ENCODE assay signal across 21 cellular contexts in genomic region chr14:74413622-74414021, GRCh38. TPM values are rescaled to one million over a fixed set of nuclear protein-coding genes. Genes with fewer than 3 reads are reported as not detected.
DNase-seq lines count a peak whose midpoint lies in the region; ATAC-seq and TF ChIP-seq lines count a peak whose summit lies in the region.
"Had no signal": no experiment of that assay in that cellular context is flagged by ENCODE, and none has a peak within 500 bp of the region (broad histone marks: within the 10 kb centered on the region; RNA-seq: fewer than 3 reads in every experiment).

No MANE protein-coding gene starts in this region.

- H3K9ac ChIP-seq in IMR-90 (ENCODE audit: low read depth, low read length): no peak overlapping the region
- H3K9ac ChIP-seq: BLaER1 treated with 17β-estradiol and CSF1 and Interleukin-3, amounts not matched to agents 10 nM and 100 nM had no signal

- intact Hi-C loops in IMR-90 (cut with micrococcal nuclease) (no loop called here), lower leg skin (cut with DNase I; ENCODE audit: low total_unique reads) (no loop called here)

- H3K36me3 Mint-ChIP-seq in GM23338 (ENCODE audit: low read depth): no peaks in the 10 kb centered on the region
- H3K36me3 Mint-ChIP-seq in nephron (ENCODE audit: low read depth): no peaks in the 10 kb centered on the region

- no peaks in the 10 kb centered on the region for H3K36me3 ChIP-seq in GM23338 (ENCODE audit: insufficient read depth)
- H3K36me3 ChIP-seq in IMR-90 (ENCODE audit: control insufficient read depth, insufficient read depth, low read length): no peaks in the 10 kb centered on the region
- H3K36me3 ChIP-seq: BLaER1 treated with 17β-estradiol and CSF1 and Interleukin-3, amounts not matched to agents 10 nM and 100 nM; SJSA1 had no signal

- no peak for TF ChIP-seq CTCF in GM23338 (conservative IDR thresholded peaks at IDR 0.05; ENCODE audit: low read depth in 2 of 2)
- TF ChIP-seq CTCF in IMR-90 (conservative IDR thresholded peaks at IDR 0.05; ENCODE audit: low read depth, low read length): no peak
- TF ChIP-seq CTCF in nephron (IDR thresholded peaks at IDR 0.05; ENCODE audit: unreplicated experiment in 3 of 3): no peak
- no peak for TF ChIP-seq CTCF in lower leg skin (IDR thresholded peaks at IDR 0.05)

- H3K4me3 ChIP-seq in GM23338 (no peak overlapping the region), IMR-90 (ENCODE audit: insufficient read depth, low read depth, low read length) (no peak overlapping the region), lower leg skin (ENCODE audit: low read depth, poor library complexity, severe bottlenecking) (no peak overlapping the region)
- H3K4me3 ChIP-seq: A549; BLaER1 treated with 17β-estradiol and CSF1 and Interleukin-3, amounts not matched to agents 10 nM and 100 nM; SJSA1 had no signal

- dilution Hi-C loops in IMR-90 (cut with HindIII; ENCODE audit: low sequenced_read_pairs, unreplicated experiment): no loop called here

- peaks cover 24% of the 10 kb centered on the region for H3K4me1 Mint-ChIP-seq in GM23338
- H3K4me1 Mint-ChIP-seq in nephron: peaks cover 19% of the 10 kb centered on the region

- H2AFZ ChIP-seq in GM23338: peak overlapping the region; percentile 60; the same call in 1 of the 2 replicates
- H2AFZ ChIP-seq in IMR-90 (replicated peaks; ENCODE audit: low read length, poor library complexity): peak overlapping the region; percentile 33

- H3K79me1 ChIP-seq in IMR-90 (ENCODE audit: low read depth in 1 of 2, low read length in 2 of 2): no peaks in the 10 kb centered on the region

- ATAC-seq in GM23338 (no peak; the same call in 2 of the 3 replicates), IMR-90 (ENCODE audit: low read depth) (no peak), HG03025 (IDR thresholded peaks at IDR 0.05; ENCODE audit: low FRiP score, unreplicated experiment) (no peak)

- CTCF ChIA-PET in IMR-90 (lab: Yijun Ruan, JAX): no interaction called here

- peaks cover under 1% of the 10 kb centered on the region; the same call in 1 of the 2 replicates for H3K9me3 ChIP-seq in IMR-90 (ENCODE audit: control insufficient read depth, insufficient read depth, low read length)
- H3K9me3 ChIP-seq: A549; BLaER1 treated with 17β-estradiol and CSF1 and Interleukin-3, amounts not matched to agents 10 nM and 100 nM; SJSA1 had no signal

- H2BK120ac ChIP-seq in IMR-90 (ENCODE audit: low read depth, low read length): no peak overlapping the region

- no peak overlapping the region for H3K23ac ChIP-seq in IMR-90 (ENCODE audit: low read depth, low read length)

- H4K8ac ChIP-seq in IMR-90 (ENCODE audit: low read depth in 2 of 2, low read length in 2 of 2): no peak overlapping the region

- no peaks in the 10 kb centered on the region for H3K79me2 ChIP-seq in GM23338 (replicated peaks; ENCODE audit: insufficient read depth)

- POLR2A ChIA-PET in IMR-90 (lab: Charles Lee; ENCODE audit: unreplicated experiment): no interaction called here

- TF ChIP-seq RAD21 in IMR-90 (IDR thresholded peaks at IDR 0.05; ENCODE audit: low read length): no peak

- WGBS in IMR-90 (ENCODE audit: extremely low coverage in 2 of 2, insufficient read length in 1 of 2), 2 experiments: no CpG with 5 or more reads among the region's 4 CpGs
- WGBS in lower leg skin, 2 donors: 77 to 79% methylated on average over 4 of the region's 4 CpGs

- H3K27ac ChIP-seq in GM23338 (ENCODE audit: low read depth): no peak overlapping the region
- H3K27ac ChIP-seq in IMR-90 (ENCODE audit: insufficient read depth, low read length): no peak overlapping the region
- peak overlapping the region; percentile 42 for H3K27ac ChIP-seq in caudate nucleus (ENCODE audit: low read depth, low read length)
- H3K27ac ChIP-seq: A549; BLaER1 treated with 17β-estradiol and CSF1 and Interleukin-3, amounts not matched to agents 10 nM and 100 nM; HL-60; SJSA1 had no signal

- H3K4ac ChIP-seq in IMR-90 (ENCODE audit: low read depth, low read length): no peak overlapping the region

- H3F3A ChIP-seq in GM23338 (replicated peaks; ENCODE audit: low read depth): no peaks in the 10 kb centered on the region

- H3K27ac Mint-ChIP-seq in GM23338 (peak overlapping the region; percentile 50), nephron (peak overlapping the region; percentile 17 to 64 (median 22))
- H3K27ac Mint-ChIP-seq: CD4-positive, alpha-beta T cell; HFFc6 had no signal

- no peak overlapping the region for H2BK5ac ChIP-seq in IMR-90 (ENCODE audit: low read depth, low read length, poor library complexity, severe bottlenecking)

- no TSS peak for BruUV-seq in IMR-90 (replicated peaks; lab: Mats Ljungman, UMichigan)

- H4K20me1 ChIP-seq in GM23338 (replicated peaks; ENCODE audit: insufficient read depth): no peaks in the 10 kb centered on the region
- H4K20me1 ChIP-seq in IMR-90 (ENCODE audit: insufficient read depth, low read length): no peaks in the 10 kb centered on the region
- H4K20me1 ChIP-seq: BLaER1 treated with 17β-estradiol and CSF1 and Interleukin-3, amounts not matched to agents 10 nM and 100 nM had no signal

- H3K9me3 Mint-ChIP-seq in GM23338: no peaks in the 10 kb centered on the region
- no peaks in the 10 kb centered on the region for H3K9me3 Mint-ChIP-seq in nephron
- H3K9me3 Mint-ChIP-seq: CD4-positive, alpha-beta T cell; HFFc6 had no signal

- H3K4me2 ChIP-seq in GM23338: peak overlapping the region; percentile 17; the same call in 1 of the 2 replicates
- H3K4me2 ChIP-seq in IMR-90 (ENCODE audit: low read depth, low read length): no peak overlapping the region
- H3K4me2 ChIP-seq: A549; BLaER1 treated with 17β-estradiol and CSF1 and Interleukin-3, amounts not matched to agents 10 nM and 100 nM had no signal

- H3K27me3 Mint-ChIP-seq in GM23338 (ENCODE audit: insufficient read depth, low read depth, poor library complexity): peaks cover 12% of the 10 kb centered on the region
- H3K27me3 Mint-ChIP-seq in nephron (ENCODE audit: low read depth): peaks cover 8% of the 10 kb centered on the region

- TF ChIP-seq POLR2A in IMR-90 (IDR thresholded peaks at IDR 0.05; ENCODE audit: low read depth, low read length) (no peak), lower leg skin (IDR thresholded peaks at IDR 0.05) (no peak)

- H2AK5ac ChIP-seq in IMR-90 (ENCODE audit: low read depth, low read length): no peak overlapping the region

- in situ Hi-C loops in IMR-90 (cut with MboI; ENCODE audit: low sequenced_read_pairs): no loop called here

- no peak for DNase-seq in GM23338 (ENCODE audit: low spot score)
- no peak for DNase-seq in IMR-90
- DNase-seq in caudate nucleus (lab: John Stamatoyannopoulos, UW): peak in 8 of 61 donors; percentile 23 to 69 (median 34)
- no peak for DNase-seq in lower leg skin (ENCODE audit: low spot score in 2 of 2)
- DNase-seq in Kasumi-1 (lab: John Stamatoyannopoulos, UW): no peak
- DNase-seq: AML-193; CD4-positive, alpha-beta T cell; HFFc6; NCI-H1092; NCI-H1436; NCI-H2029; NCI-H526 treated with DMSO at 0.1 percent for 48 hours; Right ventricle myocardium superior; RPMI8226 had no signal

- H3K4me1 ChIP-seq in GM23338 (ENCODE audit: insufficient read depth) (peaks cover 21% of the 10 kb centered on the region), IMR-90 (ENCODE audit: control insufficient read depth, insufficient read depth, low read length) (no peaks in the 10 kb centered on the region)
- H3K4me1 ChIP-seq: A549, SJSA1 had no signal

- H2BK15ac ChIP-seq in IMR-90 (ENCODE audit: low read depth, low read length): no peak overlapping the region

- H4K91ac ChIP-seq in IMR-90 (ENCODE audit: insufficient read depth, low read depth, low read length): no peak overlapping the region

- H3K9me2 ChIP-seq in GM23338 (ENCODE audit: insufficient read depth): no peaks in the 10 kb centered on the region

- no peak overlapping the region for H4K5ac ChIP-seq in IMR-90 (ENCODE audit: low read depth, low read length)

- H3K4me3 Mint-ChIP-seq in GM23338 (no peak overlapping the region), nephron (no peak overlapping the region)
- H3K4me3 Mint-ChIP-seq: CD4-positive, alpha-beta T cell; HFFc6 had no signal

- H2BK20ac ChIP-seq in IMR-90 (ENCODE audit: low read depth, low read length): no peak overlapping the region

- no peak overlapping the region for H3K14ac ChIP-seq in IMR-90 (replicated peaks; ENCODE audit: low read depth, low read length)

- no peaks in the 10 kb centered on the region for H3K27me3 ChIP-seq in GM23338 (ENCODE audit: insufficient read depth)
- H3K27me3 ChIP-seq in IMR-90 (ENCODE audit: control insufficient read depth, insufficient read depth, low read length): peaks cover 68% of the 10 kb centered on the region
- H3K27me3 ChIP-seq: BLaER1 treated with 17β-estradiol and CSF1 and Interleukin-3, amounts not matched to agents 10 nM and 100 nM had no signal

- no peak overlapping the region for H2AK9ac ChIP-seq in IMR-90 (replicated peaks; ENCODE audit: low read depth, low read length, poor library complexity)

- H3K18ac ChIP-seq in IMR-90 (ENCODE audit: low read depth, low read length): no peak overlapping the region

- H3K9me1 ChIP-seq in IMR-90 (ENCODE audit: insufficient read depth, low read length): no peaks in the 10 kb centered on the region

- no peak overlapping the region for H3K56ac ChIP-seq in IMR-90 (ENCODE audit: extremely low read depth, insufficient read depth, low read length)

TF ChIP-seq in GM23338, 12 proteins besides CTCF, POLR2A, EP300 and RAD21 (continues in another document):
- TF ChIP-seq NANOG (IDR thresholded peaks at IDR 0.05; ENCODE audit: borderline replicate concordance) (no peak), CREB1 (CRISPR knock-in tag; IDR thresholded peaks at IDR 0.05; ENCODE audit: low read depth) (no peak), EZH2 (IDR thresholded peaks at IDR 0.05; ENCODE audit: low read depth, unreplicated experiment) (no peak)

TF ChIP-seq in IMR-90, 13 proteins besides CTCF, POLR2A, EP300 and RAD21 (continues in another document):
- TF ChIP-seq MAZ (IDR thresholded peaks at IDR 0.05; ENCODE audit: borderline replicate concordance, low read depth, low read length) (no peak), NFE2L2 (IDR thresholded peaks at IDR 0.05; ENCODE audit: low read depth, low read length) (no peak), CHD1 (IDR thresholded peaks at IDR 0.05; ENCODE audit: low read depth, low read length) (no peak), MAFK (IDR thresholded peaks at IDR 0.05; ENCODE audit: low read depth, low read length) (no peak), FOS (IDR thresholded peaks at IDR 0.05; ENCODE audit: low read depth, low read length) (no peak), SMC3 (IDR thresholded peaks at IDR 0.05; ENCODE audit: low read depth, low read length) (no peak), RFX5 (IDR thresholded peaks at IDR 0.05; ENCODE audit: low read depth, low read length) (no peak)

RNA-seq across cellular contexts. Expression of gene SYNDIG1L, which starts 12.4 kb away (rescaled TPM):
- total RNA-seq in GM23338 (2014; rRNA removed; shearing (Covaris generic)): 1.6 and 2.1 TPM in 2 replicates
- polyA plus RNA-seq in GM23338 (2016; fragmentation: Nextera tagmentation; extraction: Ambion mirVana) (0.65 and 1.4 TPM in 2 replicates), IMR-90 (2012; rRNA removed) (not detected in 2 replicates)
- total RNA-seq in IMR-90 (2012; rRNA removed) (not detected in 2 replicates), lower leg skin (under 1 TPM; 0.13 to 0.69 (median 0.33) TPM)
- polyA plus RNA-seq in IMR-90 (2012; cell fraction: cytosol; rRNA removed): not detected in 2 replicates
- polyA plus RNA-seq in IMR-90 (2012; cell fraction: nucleus; rRNA removed; ENCODE audit: low replicate concordance): 0.02 TPM in 1 of 2 replicates, not detected in the other
- total RNA-seq: CD4-positive, alpha-beta T cell; HFFc6; NCI-H460; Right ventricle myocardium superior; SJSA1 had no signal
- polyA plus RNA-seq: A549 had no signal
